16 cellular contexts compared by ENCODE assay signal in the genomic region with DNA sequence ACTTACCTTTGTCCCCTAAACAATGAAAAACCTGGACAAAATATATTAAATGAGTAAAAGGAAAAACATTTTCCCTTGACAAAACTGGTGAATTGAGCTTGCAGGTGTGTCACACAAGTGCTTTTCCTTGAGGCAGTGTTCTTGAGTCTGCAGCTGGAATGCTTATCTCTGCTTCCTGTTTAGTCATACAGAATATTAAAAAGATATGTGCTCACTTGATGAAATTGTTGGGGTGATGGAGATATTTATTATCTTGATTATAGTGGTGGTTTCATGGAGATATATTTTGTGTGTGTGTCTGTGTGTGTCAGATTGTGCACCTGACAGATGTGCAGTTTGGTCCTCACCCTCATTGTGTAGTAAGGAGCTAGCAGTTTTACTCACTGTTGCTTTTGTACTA. TPM values are rescaled to one million over a fixed set of nuclear protein-coding genes. Genes with fewer than 3 reads are reported as not detected.
DNase-seq lines count a peak whose midpoint lies in the region; ATAC-seq and TF ChIP-seq lines count a peak whose summit lies in the region.
"Had no signal": no experiment of that assay in that cellular context is flagged by ENCODE, and none has a peak within 500 bp of the region (broad histone marks: within the 10 kb centered on the region; RNA-seq: fewer than 3 reads in every experiment).

No MANE protein-coding gene starts in this region.

- peaks cover 19% of the 10 kb centered on the region for H3K36me3 ChIP-seq in Loucy (ENCODE audit: insufficient read depth, low read length)
- peaks cover 47% of the 10 kb centered on the region for H3K36me3 ChIP-seq in upper lobe of right lung
- H3K36me3 ChIP-seq in neuronal stem cell (replicated peaks in 1 of 2; ENCODE audit: control insufficient read depth in 2 of 2, insufficient read depth in 2 of 2, low read length in 2 of 2), result peaks cover 12 to 67% of the 10 kb centered on the region in 2 donors

- H2BK120ac ChIP-seq in neuronal stem cell (ENCODE audit: low read depth, low read length), result no peak overlapping the region

- no peaks in the 10 kb centered on the region for H3K9me2 ChIP-seq in Loucy (replicated peaks; ENCODE audit: low read depth, low read length)

- peak overlapping the region; percentile 90 for H3K4me3 ChIP-seq in Loucy (ENCODE audit: low read length, poor library complexity, severe bottlenecking)
- no peak overlapping the region for H3K4me3 ChIP-seq in upper lobe of right lung
- no peak overlapping the region for H3K4me3 ChIP-seq in neuronal stem cell (ENCODE audit: low read length in 2 of 2)
- H3K4me3 ChIP-seq: adrenal gland, BLaER1, coronary artery had no signal

- H3K23ac ChIP-seq in neuronal stem cell (ENCODE audit: low read depth, low read length, poor library complexity), result no peak overlapping the region

- H3K4me3 Mint-ChIP-seq in CD4-positive, alpha-beta T cell, result peak overlapping the region; percentile 11
- peak overlapping the region; percentile 21 for H3K4me3 Mint-ChIP-seq in central memory CD8-positive, alpha-beta T cell
- no peak overlapping the region for H3K4me3 Mint-ChIP-seq in mesothelial cell of epicardium
- H3K4me3 Mint-ChIP-seq: activated CD8-positive, alpha-beta T cell treated with anti-CD3 and anti-CD28 coated beads for 36 hours; activated T-helper 1 cell treated with anti-CD3 and anti-CD28 coated beads, Interleukin-12 subunit alpha, Interleukin-12 subunit beta, Interleukin-2, Interleukin-4 antibody, amounts not matched to agents 30 ng/mL and 10 ng/mL and 1 ng/mL, durations not matched to agents 14 hours and 24 hours and 36 hours had no signal

- no peak overlapping the region for H3K4ac ChIP-seq in neuronal stem cell (ENCODE audit: low read length)

- peaks cover 57% of the 10 kb centered on the region for H3K79me2 ChIP-seq in Loucy (ENCODE audit: insufficient read depth, low read length)

- no peaks in the 10 kb centered on the region for H3K9me3 ChIP-seq in CD4-positive, alpha-beta T cell (ENCODE audit: control insufficient read depth, low read length)
- H3K9me3 ChIP-seq in Loucy (ENCODE audit: insufficient read depth, low read depth, low read length), result no peaks in the 10 kb centered on the region
- no peaks in the 10 kb centered on the region for H3K9me3 ChIP-seq in upper lobe of right lung
- H3K9me3 ChIP-seq in neuronal stem cell (replicated peaks in 1 of 2; ENCODE audit: control insufficient read depth in 2 of 2, insufficient read depth in 1 of 2, low read depth in 1 of 2, low read length in 2 of 2), result no peaks in the 10 kb centered on the region
- H3K9me3 ChIP-seq: adrenal gland, BLaER1 had no signal

- DNase-seq in CD4-positive, alpha-beta T cell, result no peak
- DNase-seq in central memory CD8-positive, alpha-beta T cell (ENCODE audit: low spot score in 2 of 2), result no peak
- DNase-seq in mesothelial cell of epicardium (ENCODE audit: low spot score in 2 of 2, unreplicated experiment in 2 of 2) (no peak), upper lobe of right lung (no peak), hypothalamus (lab: John Stamatoyannopoulos, UW) (no peak), neuronal stem cell (ENCODE audit: low spot score) (no peak)
- DNase-seq: activated CD8-positive, alpha-beta T cell treated with anti-CD3 and anti-CD28 coated beads for 36 hours; adrenal gland; DMS53; naive B cell; NCI-H446 had no signal

- H3K27ac Mint-ChIP-seq in CD4-positive, alpha-beta T cell, result no peak overlapping the region
- H3K27ac Mint-ChIP-seq in central memory CD8-positive, alpha-beta T cell (ENCODE audit: low read depth), result no peak overlapping the region
- H3K27ac Mint-ChIP-seq in mesothelial cell of epicardium, result peak overlapping the region; percentile 2
- H3K27ac Mint-ChIP-seq: activated CD8-positive, alpha-beta T cell treated with anti-CD3 and anti-CD28 coated beads for 36 hours; activated T-helper 1 cell treated with anti-CD3 and anti-CD28 coated beads, Interleukin-12 subunit alpha, Interleukin-12 subunit beta, Interleukin-2, Interleukin-4 antibody, amounts not matched to agents 30 ng/mL and 10 ng/mL and 1 ng/mL, durations not matched to agents 14 hours and 24 hours and 36 hours had no signal

- H3K4me2 ChIP-seq in Loucy (ENCODE audit: low read depth, low read length, poor library complexity, severe bottlenecking), result peak overlapping the region; percentile 93
- no peak overlapping the region for H3K4me2 ChIP-seq in neuronal stem cell (ENCODE audit: insufficient read depth, low read length, poor library complexity, severe bottlenecking)
- H3K4me2 ChIP-seq: BLaER1 had no signal

- H3K27me3 Mint-ChIP-seq in CD4-positive, alpha-beta T cell, result no peaks in the 10 kb centered on the region
- H3K27me3 Mint-ChIP-seq in central memory CD8-positive, alpha-beta T cell, result no peaks in the 10 kb centered on the region
- no peaks in the 10 kb centered on the region for H3K27me3 Mint-ChIP-seq in mesothelial cell of epicardium (ENCODE audit: low read depth)
- H3K27me3 Mint-ChIP-seq: activated CD8-positive, alpha-beta T cell treated with anti-CD3 and anti-CD28 coated beads for 36 hours; naive B cell had no signal

- no peak overlapping the region for H4K91ac ChIP-seq in neuronal stem cell (ENCODE audit: low read depth, low read length, poor library complexity)

- H3K4me1 Mint-ChIP-seq in CD4-positive, alpha-beta T cell (ENCODE audit: low read depth), result peaks cover 50% of the 10 kb centered on the region
- peaks cover 53% of the 10 kb centered on the region for H3K4me1 Mint-ChIP-seq in central memory CD8-positive, alpha-beta T cell
- H3K4me1 Mint-ChIP-seq in mesothelial cell of epicardium, result peaks cover 38% of the 10 kb centered on the region

- H3K9me3 Mint-ChIP-seq in CD4-positive, alpha-beta T cell, result no peaks in the 10 kb centered on the region
- no peaks in the 10 kb centered on the region for H3K9me3 Mint-ChIP-seq in central memory CD8-positive, alpha-beta T cell
- H3K9me3 Mint-ChIP-seq in mesothelial cell of epicardium, result no peaks in the 10 kb centered on the region
- H3K9me3 Mint-ChIP-seq: activated CD8-positive, alpha-beta T cell treated with anti-CD3 and anti-CD28 coated beads for 36 hours; activated T-helper 1 cell treated with anti-CD3 and anti-CD28 coated beads, Interleukin-12 subunit alpha, Interleukin-12 subunit beta, Interleukin-2, Interleukin-4 antibody, amounts not matched to agents 30 ng/mL and 10 ng/mL and 1 ng/mL, durations not matched to agents 14 hours and 24 hours and 36 hours; naive B cell had no signal

- peaks cover 2% of the 10 kb centered on the region for H4K20me1 ChIP-seq in Loucy (ENCODE audit: insufficient read depth, low read length, poor library complexity, severe bottlenecking)
- H4K20me1 ChIP-seq: BLaER1 had no signal

- no peak overlapping the region for H3K18ac ChIP-seq in neuronal stem cell (ENCODE audit: low read length)

- no peaks in the 10 kb centered on the region for H3K27me3 ChIP-seq in CD4-positive, alpha-beta T cell (ENCODE audit: control insufficient read depth, insufficient read depth, low read length)
- H3K27me3 ChIP-seq in Loucy (ENCODE audit: insufficient read depth, low read length, poor library complexity, severe bottlenecking), result no peaks in the 10 kb centered on the region
- H3K27me3 ChIP-seq in upper lobe of right lung, result no peaks in the 10 kb centered on the region
- no peaks in the 10 kb centered on the region for H3K27me3 ChIP-seq in neuronal stem cell (ENCODE audit: control insufficient read depth in 3 of 3, insufficient read depth in 3 of 3, low read depth in 1 of 3, low read length in 3 of 3)
- H3K27me3 ChIP-seq: adrenal gland, BLaER1 had no signal

- intact Hi-C loops in CD4-positive, alpha-beta T cell (cut with DNase I, micrococcal nuclease), result no loop called here
- intact Hi-C loops in upper lobe of right lung (cut with DNase I), result no loop called here

- POLR2A ChIA-PET in CD4-positive, alpha-beta T cell (lab: Charles Lee), result no interaction called here

- peak overlapping the region; percentile 38 for H3K9ac ChIP-seq in Loucy (ENCODE audit: low read depth, low read length, poor library complexity, severe bottlenecking)
- H3K9ac ChIP-seq in neuronal stem cell (ENCODE audit: low read depth, low read length, poor library complexity), result no peak overlapping the region
- H3K9ac ChIP-seq: BLaER1 had no signal

- no peak for TF ChIP-seq CTCF in CD4-positive, alpha-beta T cell (IDR thresholded peaks at IDR 0.05)
- TF ChIP-seq CTCF in Loucy (conservative IDR thresholded peaks at IDR 0.05; ENCODE audit: low read length) (no peak), mesothelial cell of epicardium (IDR thresholded peaks at IDR 0.05; ENCODE audit: unreplicated experiment) (no peak), upper lobe of right lung (IDR thresholded peaks at IDR 0.05) (no peak)

- no peaks in the 10 kb centered on the region for H3K79me1 ChIP-seq in neuronal stem cell (ENCODE audit: low read depth, low read length)

- H2AK5ac ChIP-seq in neuronal stem cell (ENCODE audit: low read depth, low read length), result no peak overlapping the region

- ATAC-seq in CD4-positive, alpha-beta T cell (ENCODE audit: poor library complexity), result no peak
- ATAC-seq in central memory CD8-positive, alpha-beta T cell (replicated peaks; ENCODE audit: extremely low read depth, poor library complexity, severe bottlenecking), result no peak
- ATAC-seq in upper lobe of right lung, result no peak
- ATAC-seq in HG03565 (IDR thresholded peaks at IDR 0.05; ENCODE audit: unreplicated experiment), result no peak
- ATAC-seq: activated CD8-positive, alpha-beta T cell treated with anti-CD3 and anti-CD28 coated beads for 36 hours had no signal

- H2BK15ac ChIP-seq in neuronal stem cell (ENCODE audit: low read length), result no peak overlapping the region

- no peak overlapping the region for H3K14ac ChIP-seq in neuronal stem cell (ENCODE audit: low read length)

- H2AFZ ChIP-seq in Loucy (ENCODE audit: low read length) (no peak overlapping the region), neuronal stem cell (ENCODE audit: low read length) (no peak overlapping the region)

- no peak overlapping the region for H4K8ac ChIP-seq in neuronal stem cell (ENCODE audit: low read depth, low read length)

- H3K4me1 ChIP-seq in Loucy (ENCODE audit: insufficient read depth, low read length, poor library complexity, severe bottlenecking) (peaks cover 62% of the 10 kb centered on the region), upper lobe of right lung (peaks cover 24% of the 10 kb centered on the region), neuronal stem cell (ENCODE audit: control insufficient read depth in 2 of 2, insufficient read depth in 1 of 2, low read depth in 1 of 2, low read length in 2 of 2) (peaks cover 0 to 1% of the 10 kb centered on the region in 2 donors)

- H3K27ac ChIP-seq in CD4-positive, alpha-beta T cell (ENCODE audit: low read depth, low read length), result no peak overlapping the region
- H3K27ac ChIP-seq in upper lobe of right lung, result no peak overlapping the region
- H3K27ac ChIP-seq in neuronal stem cell (replicated peaks; ENCODE audit: low read length), result no peak overlapping the region
- H3K27ac ChIP-seq: BLaER1, coronary artery had no signal

- CTCF ChIA-PET in CD4-positive, alpha-beta T cell (lab: Charles Lee), result interaction anchor here (1.0 to 1.3 kb wide), 2 partner anchors 15 to 33 kb away, joined by 3 to 4 read pairs; no protein-coding TSS in a partner anchor

- H3F3A ChIP-seq in Loucy (ENCODE audit: low read depth), result peaks cover 5% of the 10 kb centered on the region; the same call in 1 of the 2 replicates

- no peak overlapping the region for H2BK5ac ChIP-seq in neuronal stem cell (ENCODE audit: low read length)

- peaks cover 69% of the 10 kb centered on the region for H3K36me3 Mint-ChIP-seq in CD4-positive, alpha-beta T cell (ENCODE audit: low read depth)
- H3K36me3 Mint-ChIP-seq in central memory CD8-positive, alpha-beta T cell (ENCODE audit: insufficient read depth), result peaks cover 43% of the 10 kb centered on the region
- peaks cover 17% of the 10 kb centered on the region for H3K36me3 Mint-ChIP-seq in mesothelial cell of epicardium

- no peak overlapping the region for H2BK12ac ChIP-seq in neuronal stem cell (ENCODE audit: low read length)

RNA-seq across cellular contexts. Expression of gene TAF1B, which starts 3.3 kb away (rescaled TPM):
- 10 to 100 TPM in 1 of 2 experiments, 1 to 10 TPM in 1; 9.9 to 10.8 TPM for total RNA-seq in CD4-positive, alpha-beta T cell
- total RNA-seq in mesothelial cell of epicardium (28.2 to 33.1 TPM (median 28.9 TPM) in 3 replicates), upper lobe of right lung (19.5 TPM)
- polyA plus RNA-seq in neuronal stem cell (2013, experiment 1 of 2), result 20.1 TPM
- 21.8 TPM for polyA plus RNA-seq in neuronal stem cell (2013, experiment 2 of 2)
